26 cellular contexts compared by ENCODE assay signal in the genomic region with DNA sequence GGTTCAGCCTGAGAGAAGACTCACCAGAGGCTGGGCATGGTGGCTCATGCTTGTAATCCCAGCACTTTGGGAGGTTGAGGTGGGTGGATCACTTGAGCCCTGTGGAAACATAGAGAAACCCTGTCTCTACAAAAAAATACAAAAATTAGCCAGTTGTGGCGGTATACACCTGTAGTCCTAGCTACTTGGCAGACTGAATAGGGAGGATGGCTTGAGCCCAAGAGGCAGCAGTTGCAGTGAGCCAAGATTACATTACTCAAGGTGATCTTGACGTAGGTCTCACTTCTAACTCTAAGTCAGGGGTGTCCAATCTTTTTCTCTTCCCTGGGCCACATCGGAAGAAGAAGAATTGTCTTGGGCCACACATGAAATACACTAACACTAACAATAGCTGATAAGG. TPM values are rescaled to one million over a fixed set of nuclear protein-coding genes. Genes with fewer than 3 reads are reported as not detected.
DNase-seq lines count a peak whose midpoint lies in the region; ATAC-seq, FAIRE-seq and TF ChIP-seq lines count a peak whose summit lies in the region.
"Had no signal": no experiment of that assay in that cellular context is flagged by ENCODE, and none has a peak within 500 bp of the region (broad histone marks: within the 10 kb centered on the region; RNA-seq: fewer than 3 reads in every experiment).

No MANE protein-coding gene starts in this region.

- in situ Hi-C loops in HepG2 (cut with HindIII; ENCODE audit: extremely low pct_ligation_motif_present, low pct_unique_long_range_greater_than_20kb): no loop called here
- in situ Hi-C loops in K562 (cut with MboI): no loop called here
- in situ Hi-C loops in brain microvascular endothelial cell (cut with HindIII; ENCODE audit: low pct_ligation_motif_present, low sequenced_read_pairs): no loop called here

- peaks cover 0 to 10% (median 0%) of the 10 kb centered on the region in 4 donors for H3K4me1 ChIP-seq in right lobe of liver
- peaks cover 46% of the 10 kb centered on the region for H3K4me1 ChIP-seq in HepG2 (ENCODE audit: insufficient read depth, low read length)
- H3K4me1 ChIP-seq in K562 (replicated peaks in 1 of 2; ENCODE audit: control insufficient read depth in 2 of 2, insufficient read depth in 2 of 2, low read length in 2 of 2): no peaks in the 10 kb centered on the region; a peak in 1 of 5 replicates
- no peaks in the 10 kb centered on the region for H3K4me1 ChIP-seq in pancreas
- H3K4me1 ChIP-seq: A549, BE2C had no signal

- H4K20me1 ChIP-seq in HepG2 (ENCODE audit: insufficient read depth, low read length): no peaks in the 10 kb centered on the region
- no peaks in the 10 kb centered on the region for H4K20me1 ChIP-seq in K562 (replicated peaks; ENCODE audit: control insufficient read depth, insufficient read depth, low read length)
- H4K20me1 ChIP-seq: BLaER1 treated with 17β-estradiol and CSF1 and Interleukin-3, amounts not matched to agents 10 nM and 100 nM had no signal

- DNase-seq in right lobe of liver (peak in 1 of 3 donors; percentile 63), HepG2 (ENCODE audit: low spot score) (no peak), K562 (ENCODE audit: extremely low read depth in 1 of 4, low spot score in 3 of 4) (no peak), pancreas (peak in 2 of 6 donors; percentile 37 to 50), NCI-H1092 (lab: John Stamatoyannopoulos, UW) (no peak), HuH-7 (ENCODE audit: low spot score) (no peak), brain microvascular endothelial cell (no peak)
- DNase-seq: 8988T; ACHN; AML-193; BE2C; CD4-positive, alpha-beta T cell; CD8-positive, alpha-beta memory T cell; DMS 273 treated with DMSO at 0.1 percent for 48 hours; DMS79; EL; GDM1; GM23248; H7; HCEC 1CT had no signal

- no peak for FAIRE-seq in HepG2 (lab: Jason Lieb, UNC)
- no peak for FAIRE-seq in K562 (lab: Jason Lieb, UNC)
- FAIRE-seq in pancreas (lab: Jason Lieb, UNC): no peak
- FAIRE-seq: A549, D721Med, GM12878, GM19239, H1 had no signal

- no peaks in the 10 kb centered on the region for H3K79me2 ChIP-seq in HepG2 (ENCODE audit: insufficient read depth, low read length)
- no peaks in the 10 kb centered on the region for H3K79me2 ChIP-seq in K562 (ENCODE audit: control insufficient read depth, insufficient read depth, low read length)

- peak; percentile 63 to 76 (median 64) for ATAC-seq in right lobe of liver
- ATAC-seq in HepG2: no peak
- ATAC-seq in K562: peak; percentile 67
- peak; percentile 47 to 80 (median 66) for ATAC-seq in pancreas
- ATAC-seq: A549, GM12878 had no signal

- H2AFZ ChIP-seq in HepG2 (ENCODE audit: low read length): no peak overlapping the region
- H2AFZ ChIP-seq in K562 (ENCODE audit: low read depth, low read length): no peak overlapping the region
- H2AFZ ChIP-seq: GM23248 had no signal

- WGBS in right lobe of liver (ENCODE audit: insufficient coverage, low coverage, low lambda C conversion rate, missing lambda C conversion rate): 46% methylated on average over 3 of the region's 3 CpGs
- 76% methylated on average over 3 of the region's 3 CpGs for WGBS in HepG2 (ENCODE audit: low lambda C conversion rate)
- WGBS in K562 (ENCODE audit: insufficient coverage, low coverage, missing lambda C conversion rate): 13% methylated on average over 3 of the region's 3 CpGs
- 35 to 58% methylated on average over 3 of the region's 3 CpGs for WGBS in pancreas, 2 donors

- TF ChIP-seq RAD21 in HepG2 (CRISPR knock-in tag; IDR thresholded peaks at IDR 0.05) (no peak), K562 (CRISPR knock-in tag; conservative IDR thresholded peaks at IDR 0.05 in 1 of 2, IDR thresholded peaks at IDR 0.05 in 1 of 2) (no peak)

- BruUV-seq in HepG2 (replicated peaks; lab: Mats Ljungman, UMichigan) (no TSS peak), K562 (replicated peaks; lab: Mats Ljungman, UMichigan) (no TSS peak)

- POLR2A ChIA-PET in HepG2 (lab: Yijun Ruan, JAX) (no interaction called here), K562 (lab: Yijun Ruan, JAX) (interaction anchor here (0.6 to 1.2 kb wide), 4 partner anchors 10 to 1383 kb away, joined by 3 to 5 read pairs (median 4); a partner anchor contains a TSS)

- TF ChIP-seq POLR2A in right lobe of liver (IDR thresholded peaks at IDR 0.05): no peak
- TF ChIP-seq POLR2A in HepG2 (IDR thresholded peaks at IDR 0.05; ENCODE audit: insufficient read depth in 1 of 2, low read depth in 2 of 2, low read length in 2 of 2): no peak
- no peak for TF ChIP-seq POLR2A in K562 (conservative IDR thresholded peaks at IDR 0.05)

- H3K4me3 ChIP-seq in right lobe of liver (no peak overlapping the region), HepG2 (replicated peaks in 1 of 3; ENCODE audit: insufficient read depth in 1 of 3, low read depth in 2 of 3, low read length in 3 of 3) (no peak overlapping the region), K562 (no peak overlapping the region), pancreas (no peak overlapping the region), brain microvascular endothelial cell (ENCODE audit: low read depth, low read length) (no peak overlapping the region)
- H3K4me3 ChIP-seq: A549; BLaER1 treated with 17β-estradiol and CSF1 and Interleukin-3, amounts not matched to agents 10 nM and 100 nM; GM12878; GM23248 had no signal

- H3K9me3 ChIP-seq in right lobe of liver: no peaks in the 10 kb centered on the region
- no peaks in the 10 kb centered on the region for H3K9me3 ChIP-seq in HepG2 (ENCODE audit: low read length)
- no peaks in the 10 kb centered on the region for H3K9me3 ChIP-seq in K562 (replicated peaks; ENCODE audit: control insufficient read depth, insufficient read depth, low read depth, low read length)
- no peaks in the 10 kb centered on the region for H3K9me3 ChIP-seq in pancreas
- H3K9me3 ChIP-seq: A549; BE2C; BLaER1 treated with 17β-estradiol and CSF1 and Interleukin-3, amounts not matched to agents 10 nM and 100 nM had no signal

- H3K4me2 ChIP-seq in HepG2 (ENCODE audit: low read depth, low read length): no peak overlapping the region
- H3K4me2 ChIP-seq in K562 (ENCODE audit: insufficient read depth, low read length): no peak overlapping the region
- H3K4me2 ChIP-seq: A549; BLaER1 treated with 17β-estradiol and CSF1 and Interleukin-3, amounts not matched to agents 10 nM and 100 nM had no signal

- H3K27ac ChIP-seq in right lobe of liver (no peak overlapping the region), HepG2 (ENCODE audit: extremely low read length, insufficient read depth, low read length) (no peak overlapping the region), K562 (ENCODE audit: extremely low read depth, low read depth, low read length) (no peak overlapping the region), pancreas (no peak overlapping the region), brain microvascular endothelial cell (no peak overlapping the region)
- H3K27ac ChIP-seq: A549; BLaER1 treated with 17β-estradiol and CSF1 and Interleukin-3, amounts not matched to agents 10 nM and 100 nM; GM23248 had no signal

- H3K9ac ChIP-seq in HepG2 (ENCODE audit: insufficient read depth, low read depth, low read length) (no peak overlapping the region), K562 (ENCODE audit: insufficient read depth in 1 of 2, low read depth in 2 of 2, low read length in 2 of 2) (no peak overlapping the region)
- H3K9ac ChIP-seq: BLaER1 treated with 17β-estradiol and CSF1 and Interleukin-3, amounts not matched to agents 10 nM and 100 nM; GM23248 had no signal

- H3K27me3 ChIP-seq in right lobe of liver: no peaks in the 10 kb centered on the region
- H3K27me3 ChIP-seq in HepG2 (ENCODE audit: control insufficient read depth in 1 of 2, insufficient read depth in 2 of 2, low read length in 2 of 2): no peaks in the 10 kb centered on the region
- H3K27me3 ChIP-seq in K562 (ENCODE audit: control insufficient read depth in 2 of 2, insufficient read depth in 2 of 2, low read length in 2 of 2): peaks cover 0 to 5% of the 10 kb centered on the region in 2 experiments; a peak in 4 of 5 replicates
- H3K27me3 ChIP-seq in pancreas: no peaks in the 10 kb centered on the region
- H3K27me3 ChIP-seq in brain microvascular endothelial cell (replicated peaks): no peaks in the 10 kb centered on the region
- H3K27me3 ChIP-seq: BLaER1 treated with 17β-estradiol and CSF1 and Interleukin-3, amounts not matched to agents 10 nM and 100 nM had no signal

- TF ChIP-seq CTCF in right lobe of liver (IDR thresholded peaks at IDR 0.05) (no peak), HepG2 (CRISPR knock-in tag; IDR thresholded peaks at IDR 0.05) (no peak), K562 (IDR thresholded peaks at IDR 0.05 in 2 of 3, conservative IDR thresholded peaks at IDR 0.05 in 1 of 3; ENCODE audit: insufficient read depth in 2 of 3, low read depth in 1 of 3, low read length in 3 of 3) (no peak), pancreas (IDR thresholded peaks at IDR 0.05) (no peak), brain microvascular endothelial cell (IDR thresholded peaks at IDR 0.05; ENCODE audit: low read depth, low read length, missing control alignments) (no peak)

- TF ChIP-seq EP300 in HepG2 (IDR thresholded peaks at IDR 0.05; ENCODE audit: low read depth in 2 of 2, low read length in 2 of 2): no peak
- TF ChIP-seq EP300 in HepG2 (CRISPR knock-in tag; IDR thresholded peaks at IDR 0.05; ENCODE audit: borderline replicate concordance): no peak
- TF ChIP-seq EP300 in K562 (IDR thresholded peaks at IDR 0.05; ENCODE audit: low read length): no peak

- no peaks in the 10 kb centered on the region for H3K36me3 ChIP-seq in right lobe of liver
- no peaks in the 10 kb centered on the region for H3K36me3 ChIP-seq in HepG2 (replicated peaks in 1 of 2; ENCODE audit: control insufficient read depth in 1 of 2, insufficient read depth in 2 of 2, low read length in 2 of 2)
- no peaks in the 10 kb centered on the region for H3K36me3 ChIP-seq in K562 (ENCODE audit: control insufficient read depth, insufficient read depth, low read length)
- H3K36me3 ChIP-seq in pancreas: no peaks in the 10 kb centered on the region
- H3K36me3 ChIP-seq in brain microvascular endothelial cell (replicated peaks): no peaks in the 10 kb centered on the region
- H3K36me3 ChIP-seq: BE2C; BLaER1 treated with 17β-estradiol and CSF1 and Interleukin-3, amounts not matched to agents 10 nM and 100 nM had no signal

- intact Hi-C loops in right lobe of liver (cut with DNase I): no loop called here
- intact Hi-C loops in HepG2 (cut with micrococcal nuclease; ENCODE audit: unreplicated experiment): no loop called here
- intact Hi-C loops in K562 (cut with micrococcal nuclease): no loop called here
- intact Hi-C loops in pancreas (cut with DNase I): no loop called here

- CTCF ChIA-PET in HepG2 (lab: Yijun Ruan, JAX; ENCODE audit: low intra/inter-chr PET ratio, low total read pairs): no interaction called here
- CTCF ChIA-PET in K562 (lab: Yijun Ruan, JAX; ENCODE audit: low intra/inter-chr PET ratio): no interaction called here

- H3K9me1 ChIP-seq in K562 (ENCODE audit: control insufficient read depth, insufficient read depth, low read length): no peaks in the 10 kb centered on the region

RNA-seq across cellular contexts. Expression of a gene that starts 16.2 kb away (rescaled TPM):
- 100 to 1,000 TPM in 2 of 6 experiments, 10 to 100 TPM in 4; 31.0 to 155 (median 49.1) TPM for total RNA-seq in right lobe of liver
- 158 and 215 TPM in 2 replicates for total RNA-seq in HepG2 (2016; rRNA removed; fragmentation: Illumina TruSeq; extraction: Trizol)
- total RNA-seq in HepG2 (2016; cell fraction: cytosol; rRNA removed; fragmentation: Illumina TruSeq; extraction: Trizol; ENCODE audit: low read depth): 46.6 and 55.3 TPM in 2 replicates
- total RNA-seq in HepG2 (2016; cell fraction: insoluble cytoplasmic fraction; rRNA removed; fragmentation: Illumina TruSeq; extraction: Trizol): 159 and 225 TPM in 2 replicates
- total RNA-seq in HepG2 (2016; cell fraction: membrane; rRNA removed; fragmentation: Illumina TruSeq; extraction: Trizol): 93.6 and 101 TPM in 2 replicates
- total RNA-seq in HepG2 (2016; cell fraction: nucleus; rRNA removed; fragmentation: Illumina TruSeq; extraction: Trizol): 67.3 and 67.5 TPM in 2 replicates
- 85.3 and 108 TPM in 2 replicates for polyA plus RNA-seq in HepG2 (2011; rRNA removed)
- polyA plus RNA-seq in HepG2 (2011; cell fraction: cytosol; rRNA removed): 86.2 and 105 TPM in 2 replicates
- polyA plus RNA-seq in HepG2 (2011; cell fraction: nucleus; rRNA removed): 27.9 and 32.8 TPM in 2 replicates
- polyA plus RNA-seq in HepG2 (2012): 76.7 and 118 TPM in 2 replicates
- polyA plus RNA-seq in HepG2 (2016; cell fraction: cytosol; fragmentation: Illumina TruSeq; extraction: Trizol; ENCODE audit: low read depth): 39.8 and 53.2 TPM in 2 replicates
- 253 and 272 TPM in 2 replicates for polyA plus RNA-seq in HepG2 (2016; cell fraction: insoluble cytoplasmic fraction; fragmentation: Illumina TruSeq; extraction: Trizol; ENCODE audit: low read depth)
- 85.8 and 96.0 TPM in 2 replicates for polyA plus RNA-seq in HepG2 (2016; cell fraction: membrane; fragmentation: Illumina TruSeq; extraction: Trizol; ENCODE audit: low read depth)
- polyA plus RNA-seq in HepG2 (2016; cell fraction: nucleus; fragmentation: Illumina TruSeq; extraction: Trizol; ENCODE audit: insufficient read depth, low read depth): 105 and 112 TPM in 2 replicates
- polyA minus RNA-seq in HepG2 (2011; rRNA and poly(A)+ RNA removed; ENCODE audit: low replicate concordance): 15.1 and 22.4 TPM in 2 replicates
- polyA minus RNA-seq in HepG2 (2011; cell fraction: cytosol; rRNA and poly(A)+ RNA removed): 30.9 and 42.0 TPM in 2 replicates
- polyA minus RNA-seq in HepG2 (2011; cell fraction: nucleus; rRNA and poly(A)+ RNA removed): 35.5 and 40.2 TPM in 2 replicates
- 17.1 and 17.3 TPM in 2 replicates for total RNA-seq in K562 (2011; cell fraction: chromatin; rRNA removed; ENCODE audit: low replicate concordance)
- total RNA-seq in K562 (2011; cell fraction: nucleolus; rRNA removed): 25.5 and 28.2 TPM in 2 replicates
- total RNA-seq in K562 (2011; cell fraction: nucleoplasm; rRNA removed): 26.2 and 31.3 TPM in 2 replicates
- 153 and 194 TPM in 2 replicates for total RNA-seq in K562 (2014; rRNA removed)
- total RNA-seq in K562 (2014; rRNA removed; fragmentation: Illumina TruSeq; extraction: Trizol): 136 and 150 TPM in 2 replicates
- 151 and 163 TPM in 2 replicates for total RNA-seq in K562 (2015; rRNA removed; fragmentation: Illumina TruSeq; extraction: Trizol)
- total RNA-seq in K562 (2021): 88.4 and 89.9 TPM in 2 replicates
- polyA plus RNA-seq in K562 (2011; rRNA removed): 132 and 162 TPM in 2 replicates
- polyA plus RNA-seq in K562 (2011; cell fraction: cytosol; rRNA removed): 52.4 and 86.8 TPM in 2 replicates
- polyA plus RNA-seq in K562 (2011; cell fraction: nucleus; rRNA removed): 28.2 and 43.9 TPM in 2 replicates
- polyA plus RNA-seq in K562 (2012): 129 and 131 TPM in 2 replicates
- polyA plus RNA-seq in K562 (2014; fragmentation: Illumina TruSeq; extraction: Trizol): 168 and 193 TPM in 2 replicates
- polyA plus RNA-seq in K562 (2014; fragmentation: Nextera tagmentation; extraction: Ambion mirVana): 100 to 1,000 TPM; 396 to 492 TPM
- polyA plus RNA-seq in K562 (2014; rRNA removed): 178 and 199 TPM in 2 replicates
- polyA minus RNA-seq in K562 (2011; rRNA and poly(A)+ RNA removed): 50.7 and 52.0 TPM in 2 replicates
- polyA minus RNA-seq in K562 (2011; cell fraction: cytosol; rRNA and poly(A)+ RNA removed): 24.8 and 31.6 TPM in 2 replicates
- polyA minus RNA-seq in K562 (2011; cell fraction: nucleus; rRNA and poly(A)+ RNA removed): 15.2 and 23.8 TPM in 2 replicates
- total RNA-seq in pancreas: 10 to 100 TPM; 19.7 to 38.3 (median 35.5) TPM
- 100 to 1,000 TPM in 1 of 2 donors, 10 to 100 TPM in 1; 57.2 to 124 TPM for polyA plus RNA-seq in pancreas

RNA-seq across cellular contexts. Expression of a gene that starts 39.7 kb away (rescaled TPM):
- 1 to 10 TPM; 3.4 to 6.5 (median 5.2) TPM for total RNA-seq in right lobe of liver
- 2.9 and 3.7 TPM in 2 replicates for total RNA-seq in HepG2 (2016; rRNA removed; fragmentation: Illumina TruSeq; extraction: Trizol)
- total RNA-seq in HepG2 (2016; cell fraction: cytosol; rRNA removed; fragmentation: Illumina TruSeq; extraction: Trizol; ENCODE audit: low read depth): 0.71 and 1.0 TPM in 2 replicates
- total RNA-seq in HepG2 (2016; cell fraction: insoluble cytoplasmic fraction; rRNA removed; fragmentation: Illumina TruSeq; extraction: Trizol): 2.6 and 3.8 TPM in 2 replicates
- 3.2 and 3.4 TPM in 2 replicates for total RNA-seq in HepG2 (2016; cell fraction: membrane; rRNA removed; fragmentation: Illumina TruSeq; extraction: Trizol)
- 3.6 and 4.0 TPM in 2 replicates for total RNA-seq in HepG2 (2016; cell fraction: nucleus; rRNA removed; fragmentation: Illumina TruSeq; extraction: Trizol)
- 7.8 and 9.0 TPM in 2 replicates for polyA plus RNA-seq in HepG2 (2011; rRNA removed)
- polyA plus RNA-seq in HepG2 (2011; cell fraction: cytosol; rRNA removed): 4.0 and 6.0 TPM in 2 replicates
- polyA plus RNA-seq in HepG2 (2011; cell fraction: nucleus; rRNA removed): 4.3 and 5.1 TPM in 2 replicates
- polyA plus RNA-seq in HepG2 (2012): 2.8 and 3.7 TPM in 2 replicates
- 0.76 and 0.84 TPM in 2 replicates for polyA plus RNA-seq in HepG2 (2016; cell fraction: cytosol; fragmentation: Illumina TruSeq; extraction: Trizol; ENCODE audit: low read depth)
- polyA plus RNA-seq in HepG2 (2016; cell fraction: insoluble cytoplasmic fraction; fragmentation: Illumina TruSeq; extraction: Trizol; ENCODE audit: low read depth): 3.6 and 4.6 TPM in 2 replicates
- polyA plus RNA-seq in HepG2 (2016; cell fraction: membrane; fragmentation: Illumina TruSeq; extraction: Trizol; ENCODE audit: low read depth): 3.8 and 4.7 TPM in 2 replicates
- polyA plus RNA-seq in HepG2 (2016; cell fraction: nucleus; fragmentation: Illumina TruSeq; extraction: Trizol; ENCODE audit: insufficient read depth, low read depth): 6.2 and 8.2 TPM in 2 replicates
- 17.9 and 29.5 TPM in 2 replicates for polyA minus RNA-seq in HepG2 (2011; rRNA and poly(A)+ RNA removed; ENCODE audit: low replicate concordance)
- 4.1 and 4.8 TPM in 2 replicates for polyA minus RNA-seq in HepG2 (2011; cell fraction: cytosol; rRNA and poly(A)+ RNA removed)
- 4.6 and 8.5 TPM in 2 replicates for polyA minus RNA-seq in HepG2 (2011; cell fraction: nucleus; rRNA and poly(A)+ RNA removed)
- 35.2 and 43.1 TPM in 2 replicates for total RNA-seq in K562 (2011; cell fraction: chromatin; rRNA removed; ENCODE audit: low replicate concordance)
- 25.1 and 26.3 TPM in 2 replicates for total RNA-seq in K562 (2011; cell fraction: nucleolus; rRNA removed)
- 33.6 and 48.1 TPM in 2 replicates for total RNA-seq in K562 (2011; cell fraction: nucleoplasm; rRNA removed)
- 9.1 and 11.5 TPM in 2 replicates for total RNA-seq in K562 (2014; rRNA removed)
- total RNA-seq in K562 (2014; rRNA removed; fragmentation: Illumina TruSeq; extraction: Trizol): 10.0 and 10.8 TPM in 2 replicates
- total RNA-seq in K562 (2015; rRNA removed; fragmentation: Illumina TruSeq; extraction: Trizol): 7.1 and 8.6 TPM in 2 replicates
- total RNA-seq in K562 (2021): 14.8 and 17.3 TPM in 2 replicates
- polyA plus RNA-seq in K562 (2011; rRNA removed): 19.3 and 19.4 TPM in 2 replicates
- polyA plus RNA-seq in K562 (2011; cell fraction: cytosol; rRNA removed): 10.1 and 20.0 TPM in 2 replicates
- polyA plus RNA-seq in K562 (2011; cell fraction: nucleus; rRNA removed): 10.2 and 12.8 TPM in 2 replicates
- 7.4 and 20.0 TPM in 2 replicates for polyA plus RNA-seq in K562 (2012)
- 19.4 and 19.6 TPM in 2 replicates for polyA plus RNA-seq in K562 (2014; fragmentation: Illumina TruSeq; extraction: Trizol)
- 1 to 10 TPM; 2.6 to 2.7 TPM for polyA plus RNA-seq in K562 (2014; fragmentation: Nextera tagmentation; extraction: Ambion mirVana)
- 8.4 and 10.5 TPM in 2 replicates for polyA plus RNA-seq in K562 (2014; rRNA removed)
- 19.3 and 23.1 TPM in 2 replicates for polyA minus RNA-seq in K562 (2011; rRNA and poly(A)+ RNA removed)
- polyA minus RNA-seq in K562 (2011; cell fraction: cytosol; rRNA and poly(A)+ RNA removed): 7.8 and 12.3 TPM in 2 replicates
- 4.7 and 6.6 TPM in 2 replicates for polyA minus RNA-seq in K562 (2011; cell fraction: nucleus; rRNA and poly(A)+ RNA removed)
- total RNA-seq in pancreas: 1 to 10 TPM; 3.0 to 8.7 (median 4.4) TPM
- polyA plus RNA-seq in pancreas: 1 to 10 TPM; 2.1 to 2.5 TPM
